In genomic region chr22:46373166-46373565, GRCh38 we compare ENCODE assay signal across 16 cellular contexts. TPM values are rescaled to one million over a fixed set of nuclear protein-coding genes. Genes with fewer than 3 reads are reported as not detected.
A peak's percentile ranks its signal among the peaks of the same experiment; 100 is the strongest.
DNase-seq lines count a peak whose midpoint lies in the region; ATAC-seq and FAIRE-seq lines count a peak whose summit lies in the region.
"Had no signal": no experiment of that assay in that cellular context is flagged by ENCODE, and none has a peak within 500 bp of the region (broad histone marks: within the 10 kb centered on the region; RNA-seq: fewer than 3 reads in every experiment).

No MANE protein-coding gene starts in this region.

- H3K9me3 ChIP-seq in esophagus (ENCODE audit: control insufficient read depth in 2 of 2, insufficient read depth in 1 of 2, low read depth in 1 of 2, low read length in 1 of 2) (peaks cover 0 to 3% of the 10 kb centered on the region in 2 donors), small intestine (ENCODE audit: control insufficient read depth, low read depth) (no peaks in the 10 kb centered on the region)
- H3K9me3 ChIP-seq: uterus had no signal

- FAIRE-seq in small intestine (lab: Jason Lieb, UNC), result no peak
- FAIRE-seq: keratinocyte had no signal

- no peak overlapping the region for H3K4me3 ChIP-seq in esophagus (ENCODE audit: low read depth in 1 of 2, low read length in 2 of 2)
- H3K4me3 ChIP-seq in small intestine (ENCODE audit: low read depth in 1 of 2, low read length in 2 of 2), result no peak overlapping the region
- H3K4me3 ChIP-seq: GM23248, SK-N-MC, smooth muscle cell, uterus had no signal

- H3K4me1 ChIP-seq in esophagus (ENCODE audit: control insufficient read depth in 2 of 2, insufficient read depth in 2 of 2, low read length in 1 of 2), result peaks cover 3 to 31% of the 10 kb centered on the region in 2 donors
- peaks cover 3 to 5% of the 10 kb centered on the region in 2 donors for H3K4me1 ChIP-seq in small intestine (ENCODE audit: control insufficient read depth in 2 of 2, insufficient read depth in 1 of 2, low read depth in 1 of 2, low read length in 1 of 2)
- H3K4me1 ChIP-seq: uterus had no signal

- no peak for ATAC-seq in HG03025 (IDR thresholded peaks at IDR 0.05; ENCODE audit: low FRiP score, unreplicated experiment)

- H3K27ac ChIP-seq in esophagus (ENCODE audit: low read depth in 2 of 2, low read length in 1 of 2), result peak overlapping the region; percentile 90 to 95
- no peak overlapping the region for H3K27ac ChIP-seq in small intestine (ENCODE audit: low read depth in 1 of 2, low read length in 1 of 2)
- H3K27ac ChIP-seq: GM23248, SK-N-MC, uterus had no signal

- H3K27me3 ChIP-seq in esophagus (ENCODE audit: control insufficient read depth in 1 of 2, insufficient read depth in 2 of 2, low read length in 2 of 2) (no peaks in the 10 kb centered on the region), small intestine (ENCODE audit: control insufficient read depth in 2 of 2, insufficient read depth in 2 of 2, low read length in 2 of 2) (no peaks in the 10 kb centered on the region)
- H3K27me3 ChIP-seq: uterus had no signal

- H3K36me3 ChIP-seq in esophagus (ENCODE audit: control insufficient read depth in 2 of 2, insufficient read depth in 2 of 2, low read length in 1 of 2) (peaks cover 0 to 13% of the 10 kb centered on the region in 2 donors), small intestine (ENCODE audit: control insufficient read depth in 2 of 2, insufficient read depth in 2 of 2, low read length in 2 of 2) (no peaks in the 10 kb centered on the region)
- H3K36me3 ChIP-seq: uterus had no signal

- DNase-seq in NCI-H146 (lab: John Stamatoyannopoulos, UW), result peak; percentile 13
- DNase-seq in NCI-H146 treated with DMSO at 0.1 percent for 48 hours (lab: John Stamatoyannopoulos, UW; ENCODE audit: unreplicated experiment), result no peak
- peak; percentile 68 for DNase-seq in NCI-H69 (lab: John Stamatoyannopoulos, UW)
- DNase-seq in small intestine, result peak; percentile 40
- no peak for DNase-seq in KBM-7
- no peak for DNase-seq in stimulated activated CD4-positive, alpha-beta T cell treated with anti-CD3 and anti-CD28 coated beads, Interleukin-4, amount 100 ng/mL, for 1 hour
- DNase-seq: GM23248; NCI-H1417 treated with DMSO at 0.1 percent for 48 hours; NCI-H2227 treated with DMSO at 0.1 percent for 48 hours; stimulated activated naive CD8-positive, alpha-beta T cell treated with anti-CD3 and anti-CD28 coated beads, Interleukin-15, Interleukin-2, amounts not matched to agents 100 U/mL and 50 U/mL, for 24 hours; uterus had no signal

- 41 to 48% methylated on average over 7 to 8 of the region's 8 CpGs for WGBS in esophagus, 2 donors
- 7 to 51% (median 19%) methylated on average over 8 of the region's 8 CpGs for WGBS in small intestine, 3 donors

- in situ Hi-C loops in KBM-7 (cut with MboI; ENCODE audit: low pct_unique_long_range_greater_than_20kb, low sequenced_read_pairs), result no loop called here

RNA-seq across cellular contexts. Expression of gene TRMU, which starts 37.7 kb away (rescaled TPM):
- polyA plus RNA-seq in esophagus (10 to 100 TPM; 24.3 to 32.4 TPM), small intestine (10 to 100 TPM; 17.0 to 38.5 (median 30.2) TPM)

Comparison
In these comparisons a context has a peak if more than half of its experiments do, and no peak if none do; other contexts are left out.
1. DNase-seq: peak in NCI-H146 (single experiment), NCI-H69 (single experiment) and small intestine (single experiment); none in NCI-H146 treated with DMSO at 0.1 percent for 48 hours (single experiment), KBM-7 (single experiment) and stimulated activated CD4-positive, alpha-beta T cell treated with anti-CD3 and anti-CD28 coated beads, Interleukin-4, amount 100 ng/mL, for 1 hour (single experiment).
2. H3K27ac ChIP-seq: peak in esophagus (2 of 2); none in small intestine (0 of 2).